In genomic region chr16:13896543-13897182, GRCh38 we compare ENCODE assay signal across 15 cellular contexts. TPM values are rescaled to one million over a fixed set of nuclear protein-coding genes. Genes with fewer than 3 reads are reported as not detected.
DNase-seq lines count a peak whose midpoint lies in the region; ATAC-seq and TF ChIP-seq lines count a peak whose summit lies in the region.
"Had no signal": no experiment of that assay in that cellular context is flagged by ENCODE, and none has a peak within 500 bp of the region (broad histone marks: within the 10 kb centered on the region; RNA-seq: fewer than 3 reads in every experiment).

No MANE protein-coding gene starts in this region.

- no peaks in the 10 kb centered on the region for H3K36me3 Mint-ChIP-seq in CD14-positive monocyte
- H3K36me3 Mint-ChIP-seq: stimulated activated effector memory CD8-positive, alpha-beta T cell treated with anti-CD3 and anti-CD28 coated beads, Interleukin-12 subunit alpha, Interleukin-12 subunit beta, amount 100 ng/mL, for 72 hours had no signal

- intact Hi-C loops in CD14-positive monocyte (cut with micrococcal nuclease) (no loop called here), gastrocnemius medialis (cut with DNase I; ENCODE audit: low total_unique reads) (no loop called here)

- H3K4me1 ChIP-seq in gastrocnemius medialis, result peaks cover 9 to 37% of the 10 kb centered on the region in 2 donors

- H3K9me3 ChIP-seq in gastrocnemius medialis, result no peaks in the 10 kb centered on the region

- H3K4me3 Mint-ChIP-seq in CD14-positive monocyte, result no peak overlapping the region
- H3K4me3 Mint-ChIP-seq: activated T-helper 1 cell treated with anti-CD3 and anti-CD28 coated beads, Interleukin-12 subunit alpha, Interleukin-12 subunit beta, Interleukin-2, Interleukin-4 antibody, amounts not matched to agents 30 ng/mL and 10 ng/mL and 1 ng/mL, durations not matched to agents 14 hours and 24 hours and 36 hours; stimulated activated effector memory CD8-positive, alpha-beta T cell treated with anti-CD3 and anti-CD28 coated beads, Interleukin-12 subunit alpha, Interleukin-12 subunit beta, amount 100 ng/mL, for 72 hours had no signal

- no peak for TF ChIP-seq POLR2A in gastrocnemius medialis (IDR thresholded peaks at IDR 0.05)

- peak; percentile 16 for TF ChIP-seq CTCF in CD14-positive monocyte (IDR thresholded peaks at IDR 0.05)
- TF ChIP-seq CTCF in GM12875 (IDR thresholded peaks at IDR 0.05; ENCODE audit: borderline replicate concordance, insufficient read depth, low read depth, low read length), result peak; percentile 34; the same call in 1 of the 2 replicates
- peak; percentile 37 for TF ChIP-seq CTCF in fibroblast of pulmonary artery (IDR thresholded peaks at IDR 0.05; ENCODE audit: low read length, missing control alignments)
- no peak for TF ChIP-seq CTCF in gastrocnemius medialis (IDR thresholded peaks at IDR 0.05 in 4 of 5, conservative IDR thresholded peaks at IDR 0.05 in 1 of 5)

- H3K9me3 Mint-ChIP-seq in CD14-positive monocyte, result peaks cover 2 to 11% (median 2%) of the 10 kb centered on the region in 7 donors
- H3K9me3 Mint-ChIP-seq: activated T-helper 1 cell treated with anti-CD3 and anti-CD28 coated beads, Interleukin-12 subunit alpha, Interleukin-12 subunit beta, Interleukin-2, Interleukin-4 antibody, amounts not matched to agents 30 ng/mL and 10 ng/mL and 1 ng/mL, durations not matched to agents 14 hours and 24 hours and 36 hours; stimulated activated effector memory CD8-positive, alpha-beta T cell treated with anti-CD3 and anti-CD28 coated beads, Interleukin-12 subunit alpha, Interleukin-12 subunit beta, amount 100 ng/mL, for 72 hours had no signal

- DNase-seq in CD14-positive monocyte (ENCODE audit: low spot score) (no peak), RPMI8226 (peak; percentile 34), fibroblast of pulmonary artery (ENCODE audit: low read depth) (peak; percentile 8), gastrocnemius medialis (no peak), inferior parietal cortex (ENCODE audit: extremely low spot score) (no peak), EL (no peak)
- DNase-seq: central memory CD4-positive, alpha-beta T cell; foreskin melanocyte; left ventricle myocardium inferior; NCI-H2081 treated with DMSO at 0.1 percent for 48 hours had no signal

- H3K27me3 Mint-ChIP-seq in CD14-positive monocyte (ENCODE audit: low read depth in 3 of 3), result peaks cover 0 to 6% (median 2%) of the 10 kb centered on the region in 3 donors

- H3K36me3 ChIP-seq in gastrocnemius medialis, result no peaks in the 10 kb centered on the region
- H3K36me3 ChIP-seq: left ventricle myocardium inferior had no signal

- H3K4me1 Mint-ChIP-seq in CD14-positive monocyte, result no peaks in the 10 kb centered on the region
- H3K4me1 Mint-ChIP-seq: stimulated activated effector memory CD8-positive, alpha-beta T cell treated with anti-CD3 and anti-CD28 coated beads, Interleukin-12 subunit alpha, Interleukin-12 subunit beta, amount 100 ng/mL, for 72 hours had no signal

- no peak overlapping the region for H3K4me3 ChIP-seq in GM12875 (ENCODE audit: low read depth, low read length)
- no peak overlapping the region for H3K4me3 ChIP-seq in fibroblast of pulmonary artery (replicated peaks; ENCODE audit: low read depth, low read length)
- no peak overlapping the region for H3K4me3 ChIP-seq in gastrocnemius medialis
- H3K4me3 ChIP-seq: left ventricle myocardium inferior had no signal

- in situ Hi-C loops in gastrocnemius medialis (cut with MboI; ENCODE audit: low sequenced_read_pairs in 4 of 4), result loop anchor here in 1 of 4 donors (25.0 kb wide), 1 partner anchor 109 kb away; no protein-coding TSS in a partner anchor

- H3K27ac Mint-ChIP-seq in CD14-positive monocyte, result no peak overlapping the region
- H3K27ac Mint-ChIP-seq: activated T-helper 1 cell treated with anti-CD3 and anti-CD28 coated beads, Interleukin-12 subunit alpha, Interleukin-12 subunit beta, Interleukin-2, Interleukin-4 antibody, amounts not matched to agents 30 ng/mL and 10 ng/mL and 1 ng/mL, durations not matched to agents 14 hours and 24 hours and 36 hours; stimulated activated effector memory CD8-positive, alpha-beta T cell treated with anti-CD3 and anti-CD28 coated beads, Interleukin-12 subunit alpha, Interleukin-12 subunit beta, amount 100 ng/mL, for 72 hours had no signal

- H3K27me3 ChIP-seq in gastrocnemius medialis, result no peaks in the 10 kb centered on the region

- ATAC-seq in gastrocnemius medialis, result no peak
- ATAC-seq in GM18909 (IDR thresholded peaks at IDR 0.05; ENCODE audit: poor library complexity, unreplicated experiment), result no peak
- ATAC-seq: stimulated activated effector memory CD8-positive, alpha-beta T cell treated with anti-CD3 and anti-CD28 coated beads, Interleukin-12 subunit alpha, Interleukin-12 subunit beta, amount 100 ng/mL, for 72 hours had no signal

- H3K27ac ChIP-seq in gastrocnemius medialis, result no peak overlapping the region
- H3K27ac ChIP-seq: left ventricle myocardium inferior, VCaP had no signal

RNA-seq across cellular contexts. Expression of gene ERCC4, which starts 23.3 kb away (rescaled TPM):
- polyA plus RNA-seq in CD14-positive monocyte, result 10 to 100 TPM in 1 of 2 donors, 1 to 10 TPM in 1; 5.9 to 11.8 TPM
- 10 to 100 TPM in 1 of 4 donors, 1 to 10 TPM in 3; 7.1 to 11.5 (median 8.4) TPM for total RNA-seq in gastrocnemius medialis

Comparison
In these comparisons a context has a peak if more than half of its experiments do, and no peak if none do; other contexts are left out.
1. DNase-seq: peak in RPMI8226 (single experiment) and fibroblast of pulmonary artery (single experiment); none in CD14-positive monocyte (single experiment), gastrocnemius medialis (0 of 2), inferior parietal cortex (single experiment) and EL (single experiment).
2. CTCF ChIP-seq: peak in CD14-positive monocyte (single experiment), GM12875 (single experiment) and fibroblast of pulmonary artery (single experiment); none in gastrocnemius medialis (0 of 5).